ENCODE assay signal across 1 cellular context in the genomic region with DNA sequence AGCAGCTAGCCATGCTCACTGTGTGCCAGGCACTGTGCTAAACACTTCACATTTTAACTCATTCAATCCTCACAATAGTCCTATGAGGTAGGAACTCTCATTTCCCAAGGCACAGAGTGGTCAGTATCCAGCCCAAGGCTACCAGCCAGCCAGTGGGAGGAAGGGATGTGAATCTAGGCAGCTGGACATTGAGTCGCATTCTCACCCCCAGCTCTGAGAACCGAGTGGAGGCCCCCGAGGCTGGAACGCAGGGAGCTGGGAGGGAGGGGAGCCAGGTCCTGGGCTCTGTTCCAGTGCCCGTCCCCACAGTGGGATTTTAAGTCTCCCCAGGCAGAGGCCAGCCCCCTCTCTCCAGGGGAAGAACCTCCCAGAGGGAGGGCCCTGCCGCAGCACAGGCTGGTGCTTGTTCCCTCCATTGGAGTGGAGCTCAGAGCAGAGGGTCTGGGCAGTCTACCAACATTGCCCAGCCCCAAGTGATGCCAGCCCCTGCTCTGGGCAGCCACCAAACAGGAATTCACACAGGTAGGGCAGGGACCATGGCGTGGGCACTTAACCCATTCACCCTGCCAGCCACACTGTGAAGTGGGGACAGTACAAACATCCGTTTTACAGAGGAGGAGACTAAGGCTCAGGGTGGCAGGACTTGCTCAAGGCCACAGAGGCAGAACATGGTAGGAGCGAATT.
TF ChIP-seq lines count a peak whose summit lies in the region.

No MANE protein-coding gene starts in this region.

TF ChIP-seq in HCT116, 20 proteins besides CTCF, POLR2A, EP300 and RAD21 (continued from another document):
- TF ChIP-seq, protein P1, sequence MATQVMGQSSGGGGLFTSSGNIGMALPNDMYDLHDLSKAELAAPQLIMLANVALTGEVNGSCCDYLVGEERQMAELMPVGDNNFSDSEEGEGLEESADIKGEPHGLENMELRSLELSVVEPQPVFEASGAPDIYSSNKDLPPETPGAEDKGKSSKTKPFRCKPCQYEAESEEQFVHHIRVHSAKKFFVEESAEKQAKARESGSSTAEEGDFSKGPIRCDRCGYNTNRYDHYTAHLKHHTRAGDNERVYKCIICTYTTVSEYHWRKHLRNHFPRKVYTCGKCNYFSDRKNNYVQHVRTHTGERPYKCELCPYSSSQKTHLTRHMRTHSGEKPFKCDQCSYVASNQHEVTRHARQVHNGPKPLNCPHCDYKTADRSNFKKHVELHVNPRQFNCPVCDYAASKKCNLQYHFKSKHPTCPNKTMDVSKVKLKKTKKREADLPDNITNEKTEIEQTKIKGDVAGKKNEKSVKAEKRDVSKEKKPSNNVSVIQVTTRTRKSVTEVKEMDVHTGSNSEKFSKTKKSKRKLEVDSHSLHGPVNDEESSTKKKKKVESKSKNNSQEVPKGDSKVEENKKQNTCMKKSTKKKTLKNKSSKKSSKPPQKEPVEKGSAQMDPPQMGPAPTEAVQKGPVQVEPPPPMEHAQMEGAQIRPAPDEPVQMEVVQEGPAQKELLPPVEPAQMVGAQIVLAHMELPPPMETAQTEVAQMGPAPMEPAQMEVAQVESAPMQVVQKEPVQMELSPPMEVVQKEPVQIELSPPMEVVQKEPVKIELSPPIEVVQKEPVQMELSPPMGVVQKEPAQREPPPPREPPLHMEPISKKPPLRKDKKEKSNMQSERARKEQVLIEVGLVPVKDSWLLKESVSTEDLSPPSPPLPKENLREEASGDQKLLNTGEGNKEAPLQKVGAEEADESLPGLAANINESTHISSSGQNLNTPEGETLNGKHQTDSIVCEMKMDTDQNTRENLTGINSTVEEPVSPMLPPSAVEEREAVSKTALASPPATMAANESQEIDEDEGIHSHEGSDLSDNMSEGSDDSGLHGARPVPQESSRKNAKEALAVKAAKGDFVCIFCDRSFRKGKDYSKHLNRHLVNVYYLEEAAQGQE (IDR thresholded peaks at IDR 0.05; ENCODE audit: low read depth), result no peak
- TF ChIP-seq TCF7L2 (IDR thresholded peaks at IDR 0.05; ENCODE audit: borderline replicate concordance, extremely low read depth, insufficient read depth, insufficient read length) (no peak), YY1 (IDR thresholded peaks at IDR 0.05; ENCODE audit: extremely low read depth, insufficient replicate concordance, low read depth, low read length) (no peak), SIN3A (IDR thresholded peaks at IDR 0.05; ENCODE audit: low read depth) (no peak), EZH2phosphoT487 (IDR thresholded peaks at IDR 0.05; ENCODE audit: borderline replicate concordance) (no peak), EZH2 (IDR thresholded peaks at IDR 0.05) (no peak), CBX3 (IDR thresholded peaks at IDR 0.05; ENCODE audit: low read depth) (no peak)
